Comparison of ENCODE assay signal across 20 cellular contexts in the genomic region with DNA sequence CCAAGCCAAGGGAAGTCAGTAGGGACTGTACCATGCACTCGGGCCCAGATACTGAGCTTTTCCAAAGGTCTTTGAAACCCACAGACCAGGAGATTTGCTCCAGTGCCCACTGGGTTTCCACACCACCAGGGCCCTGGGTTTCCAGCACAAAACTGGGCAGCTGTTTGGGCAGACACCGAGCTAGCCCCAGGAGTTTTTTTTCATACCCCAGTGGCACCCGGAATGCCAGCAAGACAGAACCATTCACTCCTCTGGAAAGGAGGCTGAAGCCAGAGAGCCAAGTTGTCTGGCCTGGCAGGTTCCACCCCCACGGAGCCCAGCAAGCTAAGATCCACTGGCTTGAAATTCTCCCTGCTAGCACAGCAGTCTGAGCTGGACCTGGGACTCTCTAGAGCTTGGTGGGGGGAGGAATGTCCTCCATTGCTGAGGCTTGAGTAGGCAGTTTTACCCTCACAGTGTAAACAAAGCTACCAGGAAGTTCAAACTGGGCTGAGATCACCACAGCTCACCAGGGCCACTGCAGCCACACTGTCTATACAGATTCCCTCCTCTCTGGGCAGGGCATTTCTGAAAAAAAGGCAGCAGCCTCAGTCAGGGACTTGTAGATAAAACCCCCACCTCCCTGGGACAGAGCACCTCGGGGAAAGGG.
DNase-seq lines count a peak whose midpoint lies in the region; ATAC-seq and TF ChIP-seq lines count a peak whose summit lies in the region.
"Had no signal": no experiment of that assay in that cellular context is flagged by ENCODE, and none has a peak within 500 bp of the region (broad histone marks: within the 10 kb centered on the region; RNA-seq: fewer than 3 reads in every experiment).

No MANE protein-coding gene starts in this region.

- in situ Hi-C loops in brain microvascular endothelial cell (cut with HindIII; ENCODE audit: low pct_ligation_motif_present, low sequenced_read_pairs): no loop called here

- no peaks in the 10 kb centered on the region for H3K27me3 Mint-ChIP-seq in neural progenitor cell (ENCODE audit: insufficient read depth, low read depth)
- H3K27me3 Mint-ChIP-seq: activated B cell treated with CpG ODN at 0.5 μM for 24 hours had no signal

- H3K36me3 ChIP-seq in MM.1S (replicated peaks; ENCODE audit: insufficient read depth, low read length) (no peaks in the 10 kb centered on the region), brain microvascular endothelial cell (replicated peaks) (no peaks in the 10 kb centered on the region), neural progenitor cell (no peaks in the 10 kb centered on the region), psoas muscle (ENCODE audit: insufficient read depth in 1 of 2, low read depth in 1 of 2) (no peaks in the 10 kb centered on the region)
- H3K36me3 ChIP-seq: right lobe of liver had no signal

- H4K20me1 ChIP-seq in MM.1S (ENCODE audit: insufficient read depth, low read length) (no peaks in the 10 kb centered on the region), neural progenitor cell (ENCODE audit: low read depth) (no peaks in the 10 kb centered on the region)

- H3K9me2 ChIP-seq in MM.1S (replicated peaks; ENCODE audit: insufficient read depth, low read length): no peaks in the 10 kb centered on the region

- peaks cover 2% of the 10 kb centered on the region for H3K36me3 Mint-ChIP-seq in neural progenitor cell

- H3F3A ChIP-seq in MM.1S (ENCODE audit: insufficient read depth, low read length) (no peaks in the 10 kb centered on the region), neural progenitor cell (ENCODE audit: low read depth) (no peaks in the 10 kb centered on the region)

- H3K4me2 ChIP-seq in MM.1S (ENCODE audit: low read depth, low read length): no peak overlapping the region
- no peak overlapping the region for H3K4me2 ChIP-seq in neural progenitor cell

- H2AFZ ChIP-seq in MM.1S (ENCODE audit: low read length) (peak overlapping the region; percentile 45; the same call in 1 of the 2 replicates), neural progenitor cell (replicated peaks) (peak overlapping the region; percentile 19)
- H2AFZ ChIP-seq: GM23248 had no signal

- H3K4me3 Mint-ChIP-seq in neural progenitor cell: no peak overlapping the region
- H3K4me3 Mint-ChIP-seq: activated B cell treated with CpG ODN at 0.5 μM for 24 hours; T-helper 1 cell treated with Interleukin-12 subunit alpha and Interleukin-12 subunit beta and Interleukin-4 antibody, amounts not matched to agents 30 μg/mL and 1 μg/mL, for 36 hours had no signal

- H3K79me2 ChIP-seq in MM.1S (ENCODE audit: low read length) (no peaks in the 10 kb centered on the region), neural progenitor cell (ENCODE audit: low read depth) (no peaks in the 10 kb centered on the region)

- H3K4me1 Mint-ChIP-seq in neural progenitor cell: peaks cover 3% of the 10 kb centered on the region
- H3K4me1 Mint-ChIP-seq: activated B cell treated with CpG ODN at 0.5 μM for 24 hours had no signal

- ATAC-seq in GM19023 (IDR thresholded peaks at IDR 0.05; ENCODE audit: unreplicated experiment) (no peak), psoas muscle (no peak), GM18861 (IDR thresholded peaks at IDR 0.05; ENCODE audit: unreplicated experiment) (no peak)
- ATAC-seq: K562, left colon, Right ventricle myocardium inferior had no signal

- H3K9me3 ChIP-seq in MM.1S (replicated peaks; ENCODE audit: insufficient read depth, low read length) (no peaks in the 10 kb centered on the region), neural progenitor cell (ENCODE audit: low read depth) (no peaks in the 10 kb centered on the region), psoas muscle (no peaks in the 10 kb centered on the region)
- H3K9me3 ChIP-seq: right lobe of liver had no signal

- TF ChIP-seq CTCF in MM.1S (IDR thresholded peaks at IDR 0.05; ENCODE audit: low read length): no peak
- TF ChIP-seq CTCF in brain microvascular endothelial cell (IDR thresholded peaks at IDR 0.05; ENCODE audit: low read depth, low read length, missing control alignments): no peak
- TF ChIP-seq CTCF in neural progenitor cell (IDR thresholded peaks at IDR 0.05): no peak
- TF ChIP-seq CTCF in psoas muscle (IDR thresholded peaks at IDR 0.05): no peak

- H3K27ac ChIP-seq in MM.1S (ENCODE audit: low read length) (no peak overlapping the region), brain microvascular endothelial cell (no peak overlapping the region), neural progenitor cell (no peak overlapping the region), psoas muscle (no peak overlapping the region)
- H3K27ac ChIP-seq: GM23248, right lobe of liver had no signal

- H3K27ac Mint-ChIP-seq in neural progenitor cell: no peak overlapping the region
- H3K27ac Mint-ChIP-seq: activated B cell treated with CpG ODN at 0.5 μM for 24 hours; activated T-helper 2 cell treated with anti-CD3 and anti-CD28 coated beads, Interferon-gamma antibody, Interleukin-2, Interleukin-4, amounts not matched to agents 10 μg/mL and 5 μg/mL and 100 μg/mL, durations not matched to agents 14 hours and 24 hours and 36 hours; T-helper 1 cell treated with Interleukin-12 subunit alpha and Interleukin-12 subunit beta and Interleukin-4 antibody, amounts not matched to agents 30 μg/mL and 1 μg/mL, for 36 hours had no signal

- H3K27me3 ChIP-seq in MM.1S (replicated peaks; ENCODE audit: insufficient read depth, low read length) (no peaks in the 10 kb centered on the region), brain microvascular endothelial cell (replicated peaks) (no peaks in the 10 kb centered on the region), neural progenitor cell (no peaks in the 10 kb centered on the region), psoas muscle (ENCODE audit: insufficient read depth in 3 of 3, low read length in 2 of 3) (no peaks in the 10 kb centered on the region)
- H3K27me3 ChIP-seq: right lobe of liver had no signal

- H3K4me3 ChIP-seq in MM.1S (ENCODE audit: low read length) (no peak overlapping the region), brain microvascular endothelial cell (ENCODE audit: low read depth, low read length) (no peak overlapping the region), neural progenitor cell (no peak overlapping the region), psoas muscle (no peak overlapping the region)
- H3K4me3 ChIP-seq: GM23248, K562, right lobe of liver had no signal

- intact Hi-C loops in psoas muscle (cut with DNase I): no loop called here

- DNase-seq in DMS53 (lab: John Stamatoyannopoulos, UW): peak; percentile 82
- DNase-seq in MM.1S: peak; percentile 7
- DNase-seq in brain microvascular endothelial cell: peak; percentile 29
- no peak for DNase-seq in neural progenitor cell (ENCODE audit: low spot score)
- DNase-seq in activated CD4-positive, alpha-beta T cell treated with anti-CD3 and anti-CD28 coated beads, Interleukin-2, amount 50 U/mL, for 48 hours: no peak
- DNase-seq in psoas muscle: no peak
- DNase-seq: activated B cell treated with CpG ODN at 0.5 μM for 24 hours; COR-L47; GM23248; hypothalamus; left colon; NCI-H1105; stimulated activated CD4-positive, alpha-beta T cell treated with anti-CD3 and anti-CD28 coated beads, Interleukin-2, amount 100 ng/mL, for 24 hours had no signal

- 74 to 84% (median 76%) methylated on average over 5 of the region's 5 CpGs for WGBS in psoas muscle, 3 donors

- H3K9ac ChIP-seq in MM.1S (ENCODE audit: low read length): no peak overlapping the region
- no peak overlapping the region for H3K9ac ChIP-seq in neural progenitor cell
- H3K9ac ChIP-seq: GM23248 had no signal

- no peaks in the 10 kb centered on the region for H3K9me3 Mint-ChIP-seq in neural progenitor cell
- H3K9me3 Mint-ChIP-seq: activated B cell treated with CpG ODN at 0.5 μM for 24 hours had no signal

- no peaks in the 10 kb centered on the region for H3K4me1 ChIP-seq in MM.1S (ENCODE audit: low read length)
- H3K4me1 ChIP-seq in neural progenitor cell: no peaks in the 10 kb centered on the region
- H3K4me1 ChIP-seq in psoas muscle: no peaks in the 10 kb centered on the region
- H3K4me1 ChIP-seq: right lobe of liver had no signal

Comparison
In these comparisons a context has a peak if more than half of its experiments do, and no peak if none do; other contexts are left out.
1. DNase-seq: peak in DMS53 (single experiment), MM.1S (single experiment) and brain microvascular endothelial cell (single experiment); none in neural progenitor cell (single experiment), activated CD4-positive, alpha-beta T cell treated with anti-CD3 and anti-CD28 coated beads, Interleukin-2, amount 50 U/mL, for 48 hours (0 of 2) and psoas muscle (0 of 2).